ENCODE assay signal across 29 cellular contexts in genomic region chr5:66273131-66273530, GRCh38.
"Had no signal": no experiment of that assay in that cellular context is flagged by ENCODE, and none has a peak within 500 bp of the region (broad histone marks: within the 10 kb centered on the region; RNA-seq: fewer than 3 reads in every experiment).

No MANE protein-coding gene starts in this region.

- DNase-seq: activated CD4-positive, alpha-beta memory T cell treated with anti-CD3 and anti-CD28 coated beads for 36 hours; activated CD4-positive, alpha-beta T cell treated with anti-CD3 and anti-CD28 coated beads for 36 hours; activated CD4-positive, alpha-beta T cell treated with anti-CD3 and anti-CD28 coated beads, Interleukin-2, amount 10 ng/mL, durations not matched to agents 24 days and 14 days; activated CD4-positive, CD25-positive, alpha-beta regulatory T cell; activated CD4-positive, CD25-positive, alpha-beta regulatory T cell treated with anti-CD3 and anti-CD28 coated beads, Interleukin-2, amount 50 U/mL, for 72 hours; activated CD8-positive, alpha-beta memory T cell treated with anti-CD3 and anti-CD28 coated beads, Interleukin-2, amount 10 ng/mL, durations not matched to agents 7 days and 5 days; activated CD8-positive, alpha-beta memory T cell treated with anti-CD3 and anti-CD28 coated beads, Interleukin-2, amount 50 U/mL, for 4 hours; activated CD8-positive, alpha-beta T cell treated with anti-CD3 and anti-CD28 coated beads, Interleukin-2, amount 10 ng/mL, durations not matched to agents 7 days and 5 days; activated effector memory CD4-positive, alpha-beta T cell treated with anti-CD3 and anti-CD28 coated beads, Interleukin-2, amount 50 U/mL, for 16 hours; activated naive CD4-positive, alpha-beta T cell treated with anti-CD3 and anti-CD28 coated beads for 36 hours; activated naive CD8-positive, alpha-beta T cell treated with anti-CD3 and anti-CD28 coated beads for 36 hours; activated naive CD8-positive, alpha-beta T cell treated with anti-CD3 and anti-CD28 coated beads, Interleukin-2, amount 50 U/mL, for 24 hours; activated T-cell treated with anti-CD3 and anti-CD28 coated beads, Interleukin-2, amount 50 U/mL, for 1 hour; activated T-cell treated with anti-CD3 and anti-CD28 coated beads, Interleukin-2, amount 50 U/mL, for 48 hours; adrenal gland; amygdala; aorta; central memory CD4-positive, alpha-beta T cell; cerebellar nuclear complex; colonic mucosa; effector CD8-positive, alpha-beta T cell; T-helper 2 cell had no signal

- H3K4me3 Mint-ChIP-seq: activated CD4-positive, alpha-beta memory T cell treated with anti-CD3 and anti-CD28 coated beads for 36 hours; activated CD4-positive, alpha-beta T cell treated with anti-CD3 and anti-CD28 coated beads for 36 hours; activated CD4-positive, alpha-beta T cell treated with anti-CD3 and anti-CD28 coated beads, Interleukin-2, amount 10 ng/mL, durations not matched to agents 24 days and 14 days; activated CD8-positive, alpha-beta memory T cell treated with anti-CD3 and anti-CD28 coated beads, Interleukin-2, amount 10 ng/mL, durations not matched to agents 7 days and 5 days; activated CD8-positive, alpha-beta T cell treated with anti-CD3 and anti-CD28 coated beads, Interleukin-2, amount 10 ng/mL, durations not matched to agents 7 days and 5 days; activated naive CD4-positive, alpha-beta T cell treated with anti-CD3 and anti-CD28 coated beads for 36 hours; activated naive CD4-positive, alpha-beta T cell treated with anti-CD3 and anti-CD28 coated beads, Interleukin-2, amount 50 U/mL, for 24 hours; activated naive CD8-positive, alpha-beta T cell treated with anti-CD3 and anti-CD28 coated beads for 36 hours; activated naive CD8-positive, alpha-beta T cell treated with anti-CD3 and anti-CD28 coated beads, Interleukin-2, amount 50 U/mL, for 24 hours; activated T-helper 1 cell treated with anti-CD3 and anti-CD28 coated beads, Interleukin-12 subunit alpha, Interleukin-12 subunit beta, Interleukin-2, Interleukin-4 antibody, amounts not matched to agents 30 ng/mL and 10 ng/mL and 1 ng/mL, durations not matched to agents 14 hours and 24 hours and 36 hours had no signal

- H3K4me1 ChIP-seq: adrenal gland, breast epithelium, colonic mucosa had no signal

- H3K36me3 ChIP-seq: adrenal gland, breast epithelium, cardiac muscle cell, colonic mucosa had no signal

- H3K4me1 Mint-ChIP-seq: activated CD4-positive, alpha-beta T cell treated with anti-CD3 and anti-CD28 coated beads for 36 hours; activated CD4-positive, alpha-beta T cell treated with anti-CD3 and anti-CD28 coated beads, Interleukin-2, amount 10 ng/mL, durations not matched to agents 24 days and 14 days; activated CD8-positive, alpha-beta memory T cell treated with anti-CD3 and anti-CD28 coated beads, Interleukin-2, amount 10 ng/mL, durations not matched to agents 7 days and 5 days; activated naive CD4-positive, alpha-beta T cell treated with anti-CD3 and anti-CD28 coated beads, Interleukin-2, amount 50 U/mL, for 24 hours; activated naive CD8-positive, alpha-beta T cell treated with anti-CD3 and anti-CD28 coated beads for 36 hours; activated naive CD8-positive, alpha-beta T cell treated with anti-CD3 and anti-CD28 coated beads, Interleukin-2, amount 50 U/mL, for 24 hours; brain had no signal

- H3K9me3 Mint-ChIP-seq: activated CD4-positive, alpha-beta memory T cell treated with anti-CD3 and anti-CD28 coated beads for 36 hours; activated CD4-positive, alpha-beta T cell treated with anti-CD3 and anti-CD28 coated beads, Interleukin-2, amount 10 ng/mL, durations not matched to agents 24 days and 14 days; activated naive CD4-positive, alpha-beta T cell treated with anti-CD3 and anti-CD28 coated beads for 36 hours; activated naive CD4-positive, alpha-beta T cell treated with anti-CD3 and anti-CD28 coated beads, Interleukin-2, amount 50 U/mL, for 24 hours; activated naive CD8-positive, alpha-beta T cell treated with anti-CD3 and anti-CD28 coated beads for 36 hours; activated naive CD8-positive, alpha-beta T cell treated with anti-CD3 and anti-CD28 coated beads, Interleukin-2, amount 50 U/mL, for 24 hours; activated T-helper 1 cell treated with anti-CD3 and anti-CD28 coated beads, Interleukin-12 subunit alpha, Interleukin-12 subunit beta, Interleukin-2, Interleukin-4 antibody, amounts not matched to agents 30 ng/mL and 10 ng/mL and 1 ng/mL, durations not matched to agents 14 hours and 24 hours and 36 hours; activated T-helper 2 cell treated with anti-CD3 and anti-CD28 coated beads, Interferon-gamma antibody, Interleukin-2, Interleukin-4, amounts not matched to agents 10 μg/mL and 5 μg/mL and 100 μg/mL, durations not matched to agents 14 hours and 24 hours and 36 hours; brain had no signal

- ATAC-seq: activated CD4-positive, alpha-beta T cell treated with anti-CD3 and anti-CD28 coated beads for 36 hours; activated CD8-positive, alpha-beta memory T cell treated with anti-CD3 and anti-CD28 coated beads, Interleukin-2, amount 10 ng/mL, durations not matched to agents 7 days and 5 days; activated CD8-positive, alpha-beta T cell treated with anti-CD3 and anti-CD28 coated beads, Interleukin-2, amount 10 ng/mL, durations not matched to agents 7 days and 5 days; activated naive CD8-positive, alpha-beta T cell treated with anti-CD3 and anti-CD28 coated beads, Interleukin-2, amount 50 U/mL, for 24 hours had no signal

- H3K27ac Mint-ChIP-seq: activated CD4-positive, alpha-beta memory T cell treated with anti-CD3 and anti-CD28 coated beads for 36 hours; activated CD4-positive, alpha-beta T cell treated with anti-CD3 and anti-CD28 coated beads for 36 hours; activated CD4-positive, alpha-beta T cell treated with anti-CD3 and anti-CD28 coated beads, Interleukin-2, amount 10 ng/mL, durations not matched to agents 24 days and 14 days; activated CD8-positive, alpha-beta memory T cell treated with anti-CD3 and anti-CD28 coated beads, Interleukin-2, amount 10 ng/mL, durations not matched to agents 7 days and 5 days; activated CD8-positive, alpha-beta T cell treated with anti-CD3 and anti-CD28 coated beads, Interleukin-2, amount 10 ng/mL, durations not matched to agents 7 days and 5 days; activated naive CD4-positive, alpha-beta T cell treated with anti-CD3 and anti-CD28 coated beads for 36 hours; activated naive CD4-positive, alpha-beta T cell treated with anti-CD3 and anti-CD28 coated beads, Interleukin-2, amount 50 U/mL, for 24 hours; activated naive CD8-positive, alpha-beta T cell treated with anti-CD3 and anti-CD28 coated beads for 36 hours; activated naive CD8-positive, alpha-beta T cell treated with anti-CD3 and anti-CD28 coated beads, Interleukin-2, amount 50 U/mL, for 24 hours; activated T-helper 1 cell treated with anti-CD3 and anti-CD28 coated beads, Interleukin-12 subunit alpha, Interleukin-12 subunit beta, Interleukin-2, Interleukin-4 antibody, amounts not matched to agents 30 ng/mL and 10 ng/mL and 1 ng/mL, durations not matched to agents 14 hours and 24 hours and 36 hours; activated T-helper 2 cell treated with anti-CD3 and anti-CD28 coated beads, Interferon-gamma antibody, Interleukin-2, Interleukin-4, amounts not matched to agents 10 μg/mL and 5 μg/mL and 100 μg/mL, durations not matched to agents 14 hours and 24 hours and 36 hours had no signal

- H3K9me3 ChIP-seq: adrenal gland, breast epithelium, colonic mucosa had no signal

- H3K36me3 Mint-ChIP-seq: activated CD4-positive, alpha-beta memory T cell treated with anti-CD3 and anti-CD28 coated beads for 36 hours; activated CD8-positive, alpha-beta memory T cell treated with anti-CD3 and anti-CD28 coated beads, Interleukin-2, amount 10 ng/mL, durations not matched to agents 7 days and 5 days; activated naive CD4-positive, alpha-beta T cell treated with anti-CD3 and anti-CD28 coated beads, Interleukin-2, amount 50 U/mL, for 24 hours; activated naive CD8-positive, alpha-beta T cell treated with anti-CD3 and anti-CD28 coated beads for 36 hours; brain had no signal

- H3K27me3 ChIP-seq: adrenal gland, breast epithelium, cardiac muscle cell, colonic mucosa had no signal

- H3K27ac ChIP-seq: adrenal gland, breast epithelium, cardiac muscle cell, colonic mucosa, epithelial cell of prostate had no signal

- H3K4me3 ChIP-seq: adrenal gland, breast epithelium, cardiac muscle cell, colonic mucosa had no signal
